29 cellular contexts compared by ENCODE assay signal in the genomic region with DNA sequence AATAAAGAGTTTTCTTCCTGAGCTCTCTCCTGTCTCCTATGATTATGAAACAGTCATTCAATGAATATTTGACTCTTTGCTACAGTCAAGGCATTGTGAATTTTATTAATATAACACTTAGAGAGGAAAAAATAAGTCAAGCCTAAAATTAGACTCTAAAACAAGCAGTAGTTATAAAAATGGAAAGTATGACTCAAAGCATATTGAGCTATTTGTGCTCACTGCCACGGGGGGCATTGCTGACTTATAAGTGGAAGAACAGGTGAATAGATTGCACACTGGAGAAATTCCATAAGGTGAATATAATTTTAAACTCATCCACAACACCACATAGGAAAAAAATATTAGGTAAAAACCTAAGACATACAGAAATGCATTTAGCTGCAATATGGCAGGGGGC.
"Had no signal": no experiment of that assay in that cellular context is flagged by ENCODE, and none has a peak within 500 bp of the region (broad histone marks: within the 10 kb centered on the region; RNA-seq: fewer than 3 reads in every experiment).

No MANE protein-coding gene starts in this region.

- H3K4me3 Mint-ChIP-seq: activated naive CD4-positive, alpha-beta T cell treated with anti-CD3 and anti-CD28 coated beads, Interleukin-2, amount 10 ng/mL, durations not matched to agents 7 days and 5 days; activated T-helper 1 cell treated with anti-CD3 and anti-CD28 coated beads, Interleukin-12 subunit alpha, Interleukin-12 subunit beta, Interleukin-2, Interleukin-4 antibody, amounts not matched to agents 30 ng/mL and 10 ng/mL and 1 ng/mL, durations not matched to agents 14 hours and 24 hours and 36 hours; central memory CD8-positive, alpha-beta T cell; dendritic cell treated with granulocyte-macrophage colony-stimulating factor and Interleukin-4, amounts not matched to agents 40 ng/mL and 50 ng/mL, for 4 days; endodermal cell; mesothelial cell of epicardium; naive thymus-derived CD4-positive, alpha-beta T cell; stimulated activated naive B cell treated with anti-CD40 and anti-IgM and Interleukin-4, amounts not matched to agents 10 μg/mL and 1 μg/mL and 100 μg/mL, for 72 hours; T-helper 17 cell had no signal

- H3K9me3 Mint-ChIP-seq: activated naive CD4-positive, alpha-beta T cell treated with anti-CD3 and anti-CD28 coated beads, Interleukin-2, amount 10 ng/mL, durations not matched to agents 7 days and 5 days; activated T-helper 1 cell treated with anti-CD3 and anti-CD28 coated beads, Interleukin-12 subunit alpha, Interleukin-12 subunit beta, Interleukin-2, Interleukin-4 antibody, amounts not matched to agents 30 ng/mL and 10 ng/mL and 1 ng/mL, durations not matched to agents 14 hours and 24 hours and 36 hours; central memory CD8-positive, alpha-beta T cell; dendritic cell treated with granulocyte-macrophage colony-stimulating factor and Interleukin-4, amounts not matched to agents 40 ng/mL and 50 ng/mL, for 4 days; endodermal cell; mesothelial cell of epicardium; naive thymus-derived CD4-positive, alpha-beta T cell; stimulated activated naive B cell treated with anti-CD40 and anti-IgM and Interleukin-4, amounts not matched to agents 10 μg/mL and 1 μg/mL and 100 μg/mL, for 72 hours had no signal

- H3K9me3 ChIP-seq: esophagus squamous epithelium, ovary, stomach, thyroid gland, upper lobe of left lung, vagina had no signal

- DNase-seq: activated CD4-positive, alpha-beta T cell treated with anti-CD3 and anti-CD28 coated beads for 1 hour; activated CD8-positive, alpha-beta memory T cell treated with anti-CD3 and anti-CD28 coated beads for 24 hours; activated effector memory CD4-positive, alpha-beta T cell treated with anti-CD3 and anti-CD28 coated beads, Interleukin-2, amount 50 U/mL, for 16 hours; activated naive CD4-positive, alpha-beta T cell treated with anti-CD3 and anti-CD28 coated beads, Interleukin-2, amount 10 ng/mL, durations not matched to agents 7 days and 5 days; anterior cingulate cortex; endodermal cell; esophagus squamous epithelium; foreskin melanocyte; islet precursor cell; mammary epithelial cell; naive thymus-derived CD4-positive, alpha-beta T cell; ovary; retina; small intestine; stimulated activated CD4-positive, alpha-beta T cell treated with anti-CD3 and anti-CD28 coated beads, Interleukin-2, amount 100 ng/mL, for 24 hours; stimulated activated naive B cell treated with anti-CD40 and anti-IgM and Interleukin-4, amounts not matched to agents 10 μg/mL and 1 μg/mL and 100 μg/mL, for 72 hours; stomach; T-helper 17 cell; T1000; thyroid gland; upper lobe of left lung; WERI-Rb-1 had no signal

- ATAC-seq: naive thymus-derived CD4-positive, alpha-beta T cell; sciatic nerve; T-helper 17 cell had no signal

- H3K4me1 ChIP-seq: esophagus squamous epithelium, stomach, thyroid gland, upper lobe of left lung, vagina had no signal

- H3K36me3 ChIP-seq: esophagus squamous epithelium, ovary, stomach, thyroid gland, upper lobe of left lung, vagina, WERI-Rb-1 had no signal

- H3K4me1 Mint-ChIP-seq: endodermal cell, mesothelial cell of epicardium, T-helper 17 cell had no signal

- H3K4me3 ChIP-seq: esophagus squamous epithelium, ovary, stomach, thyroid gland, upper lobe of left lung, vagina had no signal

- H3K36me3 Mint-ChIP-seq: activated naive CD4-positive, alpha-beta T cell treated with anti-CD3 and anti-CD28 coated beads, Interleukin-2, amount 10 ng/mL, durations not matched to agents 7 days and 5 days; mesothelial cell of epicardium; naive thymus-derived CD4-positive, alpha-beta T cell; stimulated activated naive B cell treated with anti-CD40 and anti-IgM and Interleukin-4, amounts not matched to agents 10 μg/mL and 1 μg/mL and 100 μg/mL, for 72 hours had no signal

- H3K27ac ChIP-seq: esophagus squamous epithelium, ovary, stomach, thyroid gland, upper lobe of left lung, vagina, WERI-Rb-1 had no signal

- H3K27ac Mint-ChIP-seq: activated naive CD4-positive, alpha-beta T cell treated with anti-CD3 and anti-CD28 coated beads, Interleukin-2, amount 10 ng/mL, durations not matched to agents 7 days and 5 days; activated T-helper 1 cell treated with anti-CD3 and anti-CD28 coated beads, Interleukin-12 subunit alpha, Interleukin-12 subunit beta, Interleukin-2, Interleukin-4 antibody, amounts not matched to agents 30 ng/mL and 10 ng/mL and 1 ng/mL, durations not matched to agents 14 hours and 24 hours and 36 hours; dendritic cell treated with granulocyte-macrophage colony-stimulating factor and Interleukin-4, amounts not matched to agents 40 ng/mL and 50 ng/mL, for 4 days; endodermal cell; mesothelial cell of epicardium; naive thymus-derived CD4-positive, alpha-beta T cell; progenitor cell of endocrine pancreas; stimulated activated naive B cell treated with anti-CD40 and anti-IgM and Interleukin-4, amounts not matched to agents 10 μg/mL and 1 μg/mL and 100 μg/mL, for 72 hours; T-helper 17 cell had no signal

- H3K27me3 Mint-ChIP-seq: activated naive CD4-positive, alpha-beta T cell treated with anti-CD3 and anti-CD28 coated beads, Interleukin-2, amount 10 ng/mL, durations not matched to agents 7 days and 5 days; central memory CD8-positive, alpha-beta T cell; dendritic cell treated with granulocyte-macrophage colony-stimulating factor and Interleukin-4, amounts not matched to agents 40 ng/mL and 50 ng/mL, for 4 days; progenitor cell of endocrine pancreas; stimulated activated naive B cell treated with anti-CD40 and anti-IgM and Interleukin-4, amounts not matched to agents 10 μg/mL and 1 μg/mL and 100 μg/mL, for 72 hours; T-helper 17 cell had no signal

- H3K27me3 ChIP-seq: esophagus squamous epithelium, ovary, stomach, thyroid gland, upper lobe of left lung, vagina had no signal
